15 cellular contexts compared by ENCODE assay signal in the genomic region with DNA sequence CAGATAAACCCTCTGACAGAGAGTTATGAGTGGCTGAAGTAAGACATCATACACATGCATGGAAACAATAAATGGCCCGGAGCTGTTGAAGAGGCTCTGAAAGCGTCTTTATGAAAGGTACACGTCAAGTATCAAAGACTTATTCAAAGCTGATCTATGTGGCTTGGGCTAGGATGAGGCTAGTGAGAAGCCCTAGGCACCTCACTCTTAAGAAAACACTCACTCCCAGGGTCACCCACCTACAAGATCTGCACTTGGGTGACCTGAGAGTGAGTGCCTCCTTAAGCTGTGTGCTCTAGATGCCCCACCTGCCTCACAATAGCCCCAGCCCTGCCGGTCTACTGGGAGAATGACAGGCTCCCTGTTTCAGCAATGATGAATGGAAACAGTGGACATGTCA. TPM values are rescaled to one million over a fixed set of nuclear protein-coding genes. Genes with fewer than 3 reads are reported as not detected.
DNase-seq lines count a peak whose midpoint lies in the region; ATAC-seq and TF ChIP-seq lines count a peak whose summit lies in the region.
"Had no signal": no experiment of that assay in that cellular context is flagged by ENCODE, and none has a peak within 500 bp of the region (broad histone marks: within the 10 kb centered on the region; RNA-seq: fewer than 3 reads in every experiment).

No MANE protein-coding gene starts in this region.

- H3K27me3 Mint-ChIP-seq in activated T-helper 17 cell treated with anti-CD3 and anti-CD28 coated beads, Interleukin-2, amount 50 U/mL, for 72 hours: no peaks in the 10 kb centered on the region

- H3K36me3 Mint-ChIP-seq in activated T-helper 17 cell treated with anti-CD3 and anti-CD28 coated beads, Interleukin-2, amount 50 U/mL, for 72 hours (ENCODE audit: low read depth): peaks cover 35% of the 10 kb centered on the region

- peak overlapping the region; percentile 94 for H3K27ac Mint-ChIP-seq in activated T-helper 17 cell treated with anti-CD3 and anti-CD28 coated beads, Interleukin-2, amount 50 U/mL, for 72 hours

- DNase-seq in stimulated activated CD4-positive, alpha-beta T cell treated with anti-CD3 and anti-CD28 coated beads, Interleukin-4, amount 100 ng/mL, for 24 hours: peak; percentile 30
- DNase-seq in stimulated activated CD4-positive, alpha-beta T cell treated with anti-CD3 and anti-CD28 coated beads, Interleukin-4, amount 100 ng/mL, for 4 hours: no peak
- DNase-seq in mucosa of descending colon (no peak), vagina (ENCODE audit: extremely low spot score in 2 of 2) (no peak), prostate gland (ENCODE audit: low spot score) (no peak), DMS53 treated with DMSO at 0.1 percent for 48 hours (lab: John Stamatoyannopoulos, UW; ENCODE audit: unreplicated experiment) (no peak)
- DNase-seq: anterior cingulate cortex, dorsolateral prefrontal cortex, GDM1, MM.1S, NCI-H2171 treated with DMSO at 0.1 percent for 48 hours had no signal

- TF ChIP-seq POLR2A in vagina (IDR thresholded peaks at IDR 0.05) (no peak), prostate gland (IDR thresholded peaks at IDR 0.05) (no peak)

- peak overlapping the region; percentile 87 for H3K4me3 Mint-ChIP-seq in activated T-helper 17 cell treated with anti-CD3 and anti-CD28 coated beads, Interleukin-2, amount 50 U/mL, for 72 hours

- H3K27me3 ChIP-seq in vagina: no peaks in the 10 kb centered on the region
- no peaks in the 10 kb centered on the region for H3K27me3 ChIP-seq in prostate gland (replicated peaks; ENCODE audit: insufficient read depth)
- H3K27me3 ChIP-seq: BLaER1, dorsolateral prefrontal cortex had no signal

- 74% methylated on average over 4 of the region's 4 CpGs for WGBS in prostate gland

- peaks cover 47% of the 10 kb centered on the region for H3K4me1 Mint-ChIP-seq in activated T-helper 17 cell treated with anti-CD3 and anti-CD28 coated beads, Interleukin-2, amount 50 U/mL, for 72 hours

- intact Hi-C loops in mucosa of descending colon (cut with DNase I, micrococcal nuclease) (no loop called here), vagina (cut with DNase I) (no loop called here), prostate gland (cut with DNase I) (no loop called here)

- H3K9me3 Mint-ChIP-seq in activated T-helper 17 cell treated with anti-CD3 and anti-CD28 coated beads, Interleukin-2, amount 50 U/mL, for 72 hours: no peaks in the 10 kb centered on the region

- TF ChIP-seq CTCF in mucosa of descending colon (IDR thresholded peaks at IDR 0.05): no peak
- TF ChIP-seq CTCF in vagina (IDR thresholded peaks at IDR 0.05): no peak
- TF ChIP-seq CTCF in prostate gland (IDR thresholded peaks at IDR 0.05): no peak

- H3K4me3 ChIP-seq in mucosa of descending colon: no peak overlapping the region
- no peak overlapping the region for H3K4me3 ChIP-seq in vagina
- H3K4me3 ChIP-seq in prostate gland: no peak overlapping the region
- H3K4me3 ChIP-seq: BLaER1 had no signal

- peak overlapping the region; percentile 61 for H3K27ac ChIP-seq in vagina
- no peak overlapping the region for H3K27ac ChIP-seq in prostate gland
- H3K27ac ChIP-seq: BLaER1 had no signal

- H3K9me3 ChIP-seq in mucosa of descending colon: no peaks in the 10 kb centered on the region
- H3K9me3 ChIP-seq in vagina: peaks cover 3% of the 10 kb centered on the region
- no peaks in the 10 kb centered on the region for H3K9me3 ChIP-seq in prostate gland

- no peaks in the 10 kb centered on the region for H3K36me3 ChIP-seq in mucosa of descending colon (ENCODE audit: low read depth)
- no peaks in the 10 kb centered on the region for H3K36me3 ChIP-seq in vagina
- no peaks in the 10 kb centered on the region for H3K36me3 ChIP-seq in prostate gland
- H3K36me3 ChIP-seq: BLaER1 had no signal

- H3K4me1 ChIP-seq in mucosa of descending colon (ENCODE audit: low read depth) (no peaks in the 10 kb centered on the region), vagina (no peaks in the 10 kb centered on the region), prostate gland (replicated peaks) (no peaks in the 10 kb centered on the region)

- ATAC-seq in activated T-helper 17 cell treated with anti-CD3 and anti-CD28 coated beads, Interleukin-2, amount 50 U/mL, for 72 hours (replicated peaks): peak; percentile 62
- ATAC-seq in mucosa of descending colon (peak; percentile 34), HG02610 (IDR thresholded peaks at IDR 0.05; ENCODE audit: unreplicated experiment) (no peak)

RNA-seq across cellular contexts. Expression of gene GIMAP1, which starts 1.1 kb away (rescaled TPM):
- total RNA-seq in activated T-helper 17 cell treated with anti-CD3 and anti-CD28 coated beads, Interleukin-2, amount 50 U/mL, for 72 hours: 1 to 10 TPM; 5.1 to 5.6 TPM
- total RNA-seq in mucosa of descending colon (1 to 10 TPM in 2 of 3 donors, under 1 TPM in 1; 0.84 to 3.6 (median 2.9) TPM), vagina (5.2 TPM), prostate gland (1 to 10 TPM; 3.9 to 4.2 TPM)
- total RNA-seq: fibroblast of villous mesenchyme had no signal

RNA-seq across cellular contexts. Expression of gene GIMAP5, which starts 21.9 kb away (rescaled TPM):
- 100 to 1,000 TPM; 106 to 142 TPM for total RNA-seq in activated T-helper 17 cell treated with anti-CD3 and anti-CD28 coated beads, Interleukin-2, amount 50 U/mL, for 72 hours
- 10 to 100 TPM in 1 of 3 donors, 1 to 10 TPM in 2; 3.1 to 10.3 (median 9.3) TPM for total RNA-seq in mucosa of descending colon
- 24.1 TPM for total RNA-seq in vagina
- total RNA-seq in prostate gland: 10 to 100 TPM; 11.1 to 15.1 TPM
- total RNA-seq: fibroblast of villous mesenchyme had no signal

RNA-seq across cellular contexts. Expression of gene GIMAP2, which starts 29.8 kb away (rescaled TPM):
- 10 to 100 TPM; 29.1 to 44.9 TPM for total RNA-seq in activated T-helper 17 cell treated with anti-CD3 and anti-CD28 coated beads, Interleukin-2, amount 50 U/mL, for 72 hours
- total RNA-seq in mucosa of descending colon (1 to 10 TPM; 8.1 to 8.6 (median 8.3) TPM), vagina (9.6 TPM), prostate gland (10 to 100 TPM in 1 of 2 donors, 1 to 10 TPM in 1; 6.6 to 16.1 TPM)
